Comparison of ENCODE assay signal across 13 cellular contexts in the genomic region with DNA sequence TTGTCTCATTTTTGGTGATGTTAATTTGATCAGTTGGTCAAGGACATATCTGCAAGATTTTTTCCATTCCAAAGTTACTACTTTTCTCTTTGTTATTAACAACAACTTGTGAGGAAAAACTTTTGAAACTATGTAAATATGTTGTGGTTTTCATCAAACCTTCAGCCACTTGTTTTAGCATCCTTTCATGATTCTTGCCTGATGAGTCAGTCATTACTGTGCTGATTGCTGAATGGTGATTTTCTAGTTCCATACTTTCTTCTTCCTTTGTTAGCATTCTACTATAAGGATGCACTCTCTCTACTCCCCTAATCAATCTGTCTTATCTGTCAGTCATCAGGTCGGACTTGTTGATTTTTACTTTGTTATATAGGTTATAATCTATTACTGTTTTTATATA. TPM values are rescaled to one million over a fixed set of nuclear protein-coding genes. Genes with fewer than 3 reads are reported as not detected.
DNase-seq lines count a peak whose midpoint lies in the region; ATAC-seq and TF ChIP-seq lines count a peak whose summit lies in the region.
"Had no signal": no experiment of that assay in that cellular context is flagged by ENCODE, and none has a peak within 500 bp of the region (broad histone marks: within the 10 kb centered on the region; RNA-seq: fewer than 3 reads in every experiment).

No MANE protein-coding gene starts in this region.

- WGBS in SK-N-SH (ENCODE audit: low lambda C conversion rate), result 36% methylated on average over 1 of the region's 1 CpG

- ATAC-seq in GM19463 (IDR thresholded peaks at IDR 0.05; ENCODE audit: unreplicated experiment), result peak; percentile 60
- ATAC-seq: HCT116 had no signal

- H3K27me3 ChIP-seq in SK-N-SH (ENCODE audit: insufficient read depth) (no peaks in the 10 kb centered on the region), vagina (no peaks in the 10 kb centered on the region), left ventricle myocardium inferior (ENCODE audit: low read depth) (no peaks in the 10 kb centered on the region)

- H3K27ac ChIP-seq in SK-N-SH (ENCODE audit: low read depth in 2 of 2, low read length in 1 of 2) (peak overlapping the region; percentile 3 to 48; a peak in 3 of 4 replicates), caudate nucleus (ENCODE audit: low read depth, low read length) (no peak overlapping the region), vagina (no peak overlapping the region), left ventricle myocardium inferior (replicated peaks) (no peak overlapping the region)
- H3K27ac ChIP-seq: epithelial cell of prostate had no signal

- CTCF ChIA-PET in AG04449 (lab: Yijun Ruan, JAX) (no interaction called here), SK-N-SH (lab: Yijun Ruan, JAX) (no interaction called here)

- TF ChIP-seq RAD21 in SK-N-SH (IDR thresholded peaks at IDR 0.05; ENCODE audit: low read length), result no peak

- no peaks in the 10 kb centered on the region for H3K9me3 ChIP-seq in SK-N-SH
- no peaks in the 10 kb centered on the region for H3K9me3 ChIP-seq in vagina
- H3K9me3 ChIP-seq in left ventricle myocardium inferior (replicated peaks), result peaks cover 5% of the 10 kb centered on the region

- H3K4me1 ChIP-seq in SK-N-SH (ENCODE audit: control insufficient read depth in 1 of 2, insufficient read depth in 2 of 2, low read depth in 1 of 2, low read length in 1 of 2) (peaks cover 0 to 10% of the 10 kb centered on the region in 2 experiments; a peak in 1 of 4 replicates), vagina (no peaks in the 10 kb centered on the region), left ventricle myocardium inferior (peaks cover 7% of the 10 kb centered on the region)

- H3K9ac ChIP-seq in SK-N-SH, result no peak overlapping the region

- intact Hi-C loops in vagina (cut with DNase I), result no loop called here
- intact Hi-C loops in left ventricle myocardium inferior (cut with micrococcal nuclease), result no loop called here

- H2AFZ ChIP-seq in SK-N-SH (ENCODE audit: low read depth), result no peak overlapping the region

- peaks cover 26% of the 10 kb centered on the region for H3F3A ChIP-seq in SK-N-SH (replicated peaks; ENCODE audit: insufficient read depth)

- peaks cover 37 to 75% of the 10 kb centered on the region in 2 experiments for H3K36me3 ChIP-seq in SK-N-SH (replicated peaks in 1 of 2; ENCODE audit: control insufficient read depth in 1 of 2, insufficient read depth in 2 of 2, low read length in 1 of 2)
- peaks cover 0 to 68% of the 10 kb centered on the region in 2 donors for H3K36me3 ChIP-seq in vagina
- peaks cover 79% of the 10 kb centered on the region for H3K36me3 ChIP-seq in left ventricle myocardium inferior

- TF ChIP-seq POLR2A in vagina (IDR thresholded peaks at IDR 0.05), result no peak

- TF ChIP-seq CTCF in AG04449 (IDR thresholded peaks at IDR 0.05; ENCODE audit: insufficient read depth, low read length, missing control alignments), result no peak
- no peak for TF ChIP-seq CTCF in SK-N-SH (IDR thresholded peaks at IDR 0.05)
- no peak for TF ChIP-seq CTCF in vagina (IDR thresholded peaks at IDR 0.05)
- no peak for TF ChIP-seq CTCF in left ventricle myocardium inferior (IDR thresholded peaks at IDR 0.05; ENCODE audit: borderline replicate concordance)

- no peak overlapping the region for H3K4me3 ChIP-seq in AG04449 (ENCODE audit: low read depth, low read length)
- no peak overlapping the region for H3K4me3 ChIP-seq in SK-N-SH (ENCODE audit: low read depth in 2 of 2, low read length in 1 of 2)
- no peak overlapping the region for H3K4me3 ChIP-seq in vagina
- H3K4me3 ChIP-seq in left ventricle myocardium inferior, result no peak overlapping the region

- POLR2A ChIA-PET in AG04449 (lab: Yijun Ruan, JAX) (no interaction called here), SK-N-SH (lab: Yijun Ruan, JAX) (no interaction called here)

- peak; percentile 59 for DNase-seq in AG04449 (ENCODE audit: low read depth, low spot score)
- no peak for DNase-seq in SK-N-SH
- DNase-seq in fibroblast of gingiva (ENCODE audit: low read depth), result peak; percentile 75
- DNase-seq in caudate nucleus (lab: John Stamatoyannopoulos, UW), result no peak
- DNase-seq in vagina (ENCODE audit: extremely low spot score in 2 of 2), result no peak
- no peak for DNase-seq in NCI-H1105 treated with DMSO at 0.1 percent for 48 hours (lab: John Stamatoyannopoulos, UW)
- DNase-seq in left ventricle myocardium inferior, result no peak
- DNase-seq: activated effector memory CD4-positive, alpha-beta T cell treated with Interleukin-2 at 50 U/mL for 16 hours; NCI-H510A; T1000 had no signal

- no peak for TF ChIP-seq EP300 in SK-N-SH (IDR thresholded peaks at IDR 0.05; ENCODE audit: borderline replicate concordance in 1 of 2, low read depth in 1 of 2, low read length in 1 of 2)

- peaks cover 67% of the 10 kb centered on the region; the same call in 1 of the 2 replicates for H3K79me2 ChIP-seq in SK-N-SH (ENCODE audit: insufficient read depth)

- no peaks in the 10 kb centered on the region for H4K20me1 ChIP-seq in SK-N-SH (ENCODE audit: insufficient read depth)

- H3K9me2 ChIP-seq in SK-N-SH, result no peaks in the 10 kb centered on the region

- H3K4me2 ChIP-seq in SK-N-SH, result peak overlapping the region; percentile 15; the same call in 1 of the 2 replicates

TF ChIP-seq in SK-N-SH, 30 proteins besides CTCF, POLR2A, EP300 and RAD21:
- TF ChIP-seq TCF12 (IDR thresholded peaks at IDR 0.05), result peak; percentile 71
- no peak for TF ChIP-seq MXI1 (IDR thresholded peaks at IDR 0.05; ENCODE audit: low read depth, low read length)
- TF ChIP-seq TEAD4 (IDR thresholded peaks at IDR 0.05; ENCODE audit: borderline replicate concordance, insufficient read depth), result peak; percentile 48; the same call in 1 of the 2 replicates
- TF ChIP-seq, protein P1, sequence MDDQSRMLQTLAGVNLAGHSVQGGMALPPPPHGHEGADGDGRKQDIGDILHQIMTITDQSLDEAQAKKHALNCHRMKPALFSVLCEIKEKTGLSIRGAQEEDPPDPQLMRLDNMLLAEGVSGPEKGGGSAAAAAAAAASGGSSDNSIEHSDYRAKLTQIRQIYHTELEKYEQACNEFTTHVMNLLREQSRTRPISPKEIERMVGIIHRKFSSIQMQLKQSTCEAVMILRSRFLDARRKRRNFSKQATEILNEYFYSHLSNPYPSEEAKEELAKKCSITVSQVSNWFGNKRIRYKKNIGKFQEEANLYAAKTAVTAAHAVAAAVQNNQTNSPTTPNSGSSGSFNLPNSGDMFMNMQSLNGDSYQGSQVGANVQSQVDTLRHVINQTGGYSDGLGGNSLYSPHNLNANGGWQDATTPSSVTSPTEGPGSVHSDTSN (IDR thresholded peaks at IDR 0.05), result peak; percentile 52
- TF ChIP-seq YY1 (IDR thresholded peaks at IDR 0.05; ENCODE audit: low read depth), result no peak
- peak; percentile 73 for TF ChIP-seq JUND (IDR thresholded peaks at IDR 0.05)
- TF ChIP-seq EZH2phosphoT487 (IDR thresholded peaks at IDR 0.05; ENCODE audit: borderline replicate concordance, low read depth), result no peak
- peak; percentile 75 for TF ChIP-seq FOSL2 (IDR thresholded peaks at IDR 0.05; ENCODE audit: borderline replicate concordance, low read depth)
TF ChIP-seq in SK-N-SH: peak in this region for 5.

RNA-seq across cellular contexts. Expression of gene TMEM87B, which starts 10.9 kb away (rescaled TPM):
- 7.9 and 11.3 TPM in 2 replicates for polyA plus RNA-seq in SK-N-SH (2012; rRNA removed)
- 11.0 and 13.0 TPM in 2 replicates for polyA plus RNA-seq in SK-N-SH (2012; cell fraction: cytosol; rRNA removed)
- polyA plus RNA-seq in SK-N-SH (2012; cell fraction: nucleus; rRNA removed), result 10.1 and 20.5 TPM in 2 replicates
- total RNA-seq in vagina (18.9 TPM), left ventricle myocardium inferior (5.7 TPM)

Comparison
In these comparisons a context has a peak if more than half of its experiments do, and no peak if none do; other contexts are left out.
1. DNase-seq: peak in AG04449 (single experiment) and fibroblast of gingiva (single experiment); none in SK-N-SH (single experiment), caudate nucleus (0 of 61), vagina (0 of 2), NCI-H1105 treated with DMSO at 0.1 percent for 48 hours (single experiment) and left ventricle myocardium inferior (single experiment).
2. H3K27ac ChIP-seq: peak in SK-N-SH (2 of 2); none in caudate nucleus (single experiment), vagina (single experiment) and left ventricle myocardium inferior (single experiment).